ENCODE assay signal across 6 cellular contexts in genomic region chr2:176136375-176137248, GRCh38. TPM values are rescaled to one million over a fixed set of nuclear protein-coding genes. Genes with fewer than 3 reads are reported as not detected.
DNase-seq lines count a peak whose midpoint lies in the region; ATAC-seq and TF ChIP-seq lines count a peak whose summit lies in the region.

No MANE protein-coding gene starts in this region.

- H3K36me3 ChIP-seq in Caco-2 (ENCODE audit: control insufficient read depth, insufficient read depth, low read length) = no peaks in the 10 kb centered on the region
- H3K36me3 ChIP-seq in SK-N-SH (replicated peaks in 1 of 2; ENCODE audit: control insufficient read depth in 1 of 2, insufficient read depth in 2 of 2, low read length in 1 of 2) = no peaks in the 10 kb centered on the region
- H3K36me3 ChIP-seq in mucosa of rectum (ENCODE audit: control insufficient read depth in 2 of 2, insufficient read depth in 2 of 2, low read length in 2 of 2) = no peaks in the 10 kb centered on the region

- no peak for ATAC-seq in HG03520 (IDR thresholded peaks at IDR 0.05; ENCODE audit: unreplicated experiment)

- H3K4me2 ChIP-seq in SK-N-SH = peak overlapping the region; percentile 96

- peak overlapping the region; percentile 94 for H3K9ac ChIP-seq in SK-N-SH
- H3K9ac ChIP-seq in mucosa of rectum (ENCODE audit: low read depth in 1 of 2, low read length in 2 of 2) = peak overlapping the region; percentile 64 to 75

- intact Hi-C loops in Caco-2 (cut with micrococcal nuclease; ENCODE audit: unreplicated experiment) = loop anchor here (5.0 kb wide), 1 partner anchor 51 kb away; the partner anchor contains the start of gene HOXD1

- H3K4me1 Mint-ChIP-seq in Caco-2 (ENCODE audit: low read depth, unreplicated experiment) = peaks cover 13% of the 10 kb centered on the region

- H3K9me3 Mint-ChIP-seq in Caco-2 (ENCODE audit: unreplicated experiment) = no peaks in the 10 kb centered on the region

- 10% methylated on average over 20 of the region's 71 CpGs for WGBS in SK-N-SH (ENCODE audit: low lambda C conversion rate)

- peaks cover 49% of the 10 kb centered on the region for H3K27me3 Mint-ChIP-seq in Caco-2 (ENCODE audit: insufficient read depth, unreplicated experiment)

- no peak overlapping the region for H3K27ac Mint-ChIP-seq in Caco-2 (ENCODE audit: unreplicated experiment)

- H3K4me1 ChIP-seq in Caco-2 (peaks cover 14% of the 10 kb centered on the region; the same call in 1 of the 2 replicates), SK-N-SH (ENCODE audit: control insufficient read depth in 1 of 2, insufficient read depth in 2 of 2, low read depth in 1 of 2, low read length in 1 of 2) (peaks cover 33 to 59% of the 10 kb centered on the region in 2 experiments), mucosa of rectum (ENCODE audit: control insufficient read depth in 2 of 2, insufficient read depth in 2 of 2, low read length in 2 of 2) (peaks cover 17 to 18% of the 10 kb centered on the region in 2 donors)

- DNase-seq in Caco-2 = peak; percentile 52 to 53
- peak; percentile 75 for DNase-seq in SK-N-SH
- no peak for DNase-seq in NCI-H128 (lab: John Stamatoyannopoulos, UW; ENCODE audit: unreplicated experiment)
- no peak for DNase-seq in stimulated activated CD4-positive, alpha-beta T cell treated with anti-CD3 and anti-CD28 coated beads, Interleukin-4, amount 100 ng/mL, for 24 hours

- no peak for TF ChIP-seq EP300 in SK-N-SH (IDR thresholded peaks at IDR 0.05; ENCODE audit: borderline replicate concordance in 1 of 2, low read depth in 1 of 2, low read length in 1 of 2)

- peaks cover 47% of the 10 kb centered on the region for H3K79me2 ChIP-seq in SK-N-SH (ENCODE audit: insufficient read depth)

- no peaks in the 10 kb centered on the region for H3K9me2 ChIP-seq in SK-N-SH

- BruUV-seq in Caco-2 (replicated peaks; lab: Mats Ljungman, UMichigan) = no TSS peak

- peak overlapping the region; percentile 52 for H3K4me3 ChIP-seq in Caco-2 (ENCODE audit: low read depth, low read length)
- H3K4me3 ChIP-seq in SK-N-SH (ENCODE audit: low read depth in 2 of 2, low read length in 1 of 2) = peak overlapping the region; percentile 83 to 86
- H3K4me3 ChIP-seq in mucosa of rectum (ENCODE audit: low read length in 2 of 2) = peak overlapping the region; percentile 76 to 82

- CTCF ChIA-PET in Caco-2 (lab: Charles Lee) = interaction anchor here (0.5 to 1.0 kb wide), 2 partner anchors 9 to 318 kb away, joined by 3 to 5 read pairs; no protein-coding TSS in a partner anchor
- CTCF ChIA-PET in SK-N-SH (lab: Yijun Ruan, JAX) = interaction anchor here (0.9 to 26.1 kb wide), 11 partner anchors 12 to 1012 kb away, joined by 3 to 1047 read pairs (median 8); partner anchors contain the start of gene HOXD9

- H3K9me3 ChIP-seq in Caco-2 (no peaks in the 10 kb centered on the region), SK-N-SH (no peaks in the 10 kb centered on the region), mucosa of rectum (ENCODE audit: control insufficient read depth in 2 of 2, low read length in 2 of 2) (no peaks in the 10 kb centered on the region)

- peak overlapping the region; percentile 61 for H2AFZ ChIP-seq in SK-N-SH (ENCODE audit: low read depth)

- peaks cover 33% of the 10 kb centered on the region for H3F3A ChIP-seq in SK-N-SH (replicated peaks; ENCODE audit: insufficient read depth)

- H3K27me3 ChIP-seq in Caco-2 (replicated peaks; ENCODE audit: control insufficient read depth, insufficient read depth, low read length) (peaks cover 4% of the 10 kb centered on the region), SK-N-SH (ENCODE audit: insufficient read depth) (no peaks in the 10 kb centered on the region), mucosa of rectum (ENCODE audit: control insufficient read depth in 2 of 2, insufficient read depth in 2 of 2, low read length in 2 of 2) (peaks cover 9 to 17% of the 10 kb centered on the region in 2 donors)

- POLR2A ChIA-PET in Caco-2 (lab: Charles Lee) = no interaction called here
- POLR2A ChIA-PET in SK-N-SH (lab: Yijun Ruan, JAX) = interaction anchor here (0.5 to 2.6 kb wide), 15 partner anchors 9 to 620 kb away, joined by 3 to 16 read pairs (median 5); partner anchors contain the start of genes HOXD3 and HOXD9

- TF ChIP-seq CTCF in Caco-2 (IDR thresholded peaks at IDR 0.05; ENCODE audit: insufficient read depth in 1 of 2, low read depth in 1 of 2, low read length in 1 of 2, severe bottlenecking in 1 of 2, unreplicated experiment in 1 of 2) (no peak), SK-N-SH (IDR thresholded peaks at IDR 0.05) (peak; percentile 12; the same call in 1 of the 2 replicates)

- H3K4me3 Mint-ChIP-seq in Caco-2 (ENCODE audit: unreplicated experiment) = peak overlapping the region; percentile 76

- TF ChIP-seq RAD21 in SK-N-SH (IDR thresholded peaks at IDR 0.05; ENCODE audit: low read length) = no peak

- H3K27ac ChIP-seq in SK-N-SH (ENCODE audit: low read depth in 2 of 2, low read length in 1 of 2) (peak overlapping the region; percentile 63 to 92), mucosa of rectum (ENCODE audit: low read depth in 2 of 2, low read length in 2 of 2) (peak overlapping the region; percentile 77 to 83)

- H3K36me3 Mint-ChIP-seq in Caco-2 (ENCODE audit: insufficient read depth, unreplicated experiment) = no peaks in the 10 kb centered on the region

- H4K20me1 ChIP-seq in SK-N-SH (ENCODE audit: insufficient read depth) = no peaks in the 10 kb centered on the region

TF ChIP-seq in SK-N-SH, 30 proteins besides CTCF, POLR2A, EP300 and RAD21:
- TF ChIP-seq YY1 (IDR thresholded peaks at IDR 0.05; ENCODE audit: low read depth) = peak; percentile 83
- TF ChIP-seq NRF1 (IDR thresholded peaks at IDR 0.05; ENCODE audit: low read depth, low read length) = no peak
- no peak for TF ChIP-seq MXI1 (IDR thresholded peaks at IDR 0.05; ENCODE audit: low read depth, low read length)
- TF ChIP-seq POLR2AphosphoS5 (IDR thresholded peaks at IDR 0.05; ENCODE audit: low read depth, low read length) = peak; percentile 22; the same call in 1 of the 2 replicates
- peak; percentile 76; the same call in 1 of the 2 replicates for TF ChIP-seq USF1 (IDR thresholded peaks at IDR 0.05; ENCODE audit: borderline replicate concordance, low read depth)
- TF ChIP-seq NFIC (IDR thresholded peaks at IDR 0.05; ENCODE audit: borderline replicate concordance) = no peak
- TF ChIP-seq TAF1 (IDR thresholded peaks at IDR 0.05; ENCODE audit: borderline replicate concordance, low read depth, low read length) = no peak
- no peak for TF ChIP-seq FOSL2 (IDR thresholded peaks at IDR 0.05; ENCODE audit: borderline replicate concordance, low read depth)
- no peak for TF ChIP-seq CHD2 (IDR thresholded peaks at IDR 0.05; ENCODE audit: low read length, partially characterized antibody)
- no peak for TF ChIP-seq EZH2phosphoT487 (IDR thresholded peaks at IDR 0.05; ENCODE audit: borderline replicate concordance, low read depth)
- TF ChIP-seq, protein P1, sequence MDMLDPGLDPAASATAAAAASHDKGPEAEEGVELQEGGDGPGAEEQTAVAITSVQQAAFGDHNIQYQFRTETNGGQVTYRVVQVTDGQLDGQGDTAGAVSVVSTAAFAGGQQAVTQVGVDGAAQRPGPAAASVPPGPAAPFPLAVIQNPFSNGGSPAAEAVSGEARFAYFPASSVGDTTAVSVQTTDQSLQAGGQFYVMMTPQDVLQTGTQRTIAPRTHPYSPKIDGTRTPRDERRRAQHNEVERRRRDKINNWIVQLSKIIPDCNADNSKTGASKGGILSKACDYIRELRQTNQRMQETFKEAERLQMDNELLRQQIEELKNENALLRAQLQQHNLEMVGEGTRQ (IDR thresholded peaks at IDR 0.05; ENCODE audit: borderline replicate concordance, low read depth, low read length) = 0 out of 2 replicates have a peak, but pooled peaks have one; percentile 30
TF ChIP-seq in SK-N-SH: peak in this region for 4.

RNA-seq across cellular contexts. Expression of gene HOXD8, which starts 7.1 kb away (rescaled TPM):
- not detected in 2 replicates for total RNA-seq in Caco-2 (2022)
- 6.4 and 8.2 TPM in 2 replicates for polyA plus RNA-seq in SK-N-SH (2012; rRNA removed)
- polyA plus RNA-seq in SK-N-SH (2012; cell fraction: cytosol; rRNA removed) = 9.8 and 10.2 TPM in 2 replicates
- polyA plus RNA-seq in SK-N-SH (2012; cell fraction: nucleus; rRNA removed) = 3.2 and 5.0 TPM in 2 replicates

RNA-seq across cellular contexts. Expression of gene HOXD9, which starts 14.1 kb away (rescaled TPM):
- total RNA-seq in Caco-2 (2022) = not detected in 2 replicates
- polyA plus RNA-seq in SK-N-SH (2012; rRNA removed) = 3.6 and 4.8 TPM in 2 replicates
- 4.2 and 5.0 TPM in 2 replicates for polyA plus RNA-seq in SK-N-SH (2012; cell fraction: cytosol; rRNA removed)
- polyA plus RNA-seq in SK-N-SH (2012; cell fraction: nucleus; rRNA removed) = 4.3 and 6.4 TPM in 2 replicates

RNA-seq across cellular contexts. Expression of gene HOXD4, which starts 14.7 kb away (rescaled TPM):
- total RNA-seq in Caco-2 (2022) = 1.00 and 1.2 TPM in 2 replicates
- 1.0 and 1.6 TPM in 2 replicates for polyA plus RNA-seq in SK-N-SH (2012; rRNA removed)
- 0.24 and 0.43 TPM in 2 replicates for polyA plus RNA-seq in SK-N-SH (2012; cell fraction: cytosol; rRNA removed)
- 11.1 and 13.3 TPM in 2 replicates for polyA plus RNA-seq in SK-N-SH (2012; cell fraction: nucleus; rRNA removed)

RNA-seq across cellular contexts. Expression of gene HOXD10, which starts 20.0 kb away (rescaled TPM):
- total RNA-seq in Caco-2 (2022) = not detected in 2 replicates
- 0.03 and 0.10 TPM in 2 replicates for polyA plus RNA-seq in SK-N-SH (2012; rRNA removed)
- 0.04 TPM in 2 replicates for polyA plus RNA-seq in SK-N-SH (2012; cell fraction: cytosol; rRNA removed)
- polyA plus RNA-seq in SK-N-SH (2012; cell fraction: nucleus; rRNA removed) = 0.06 TPM in 1 of 2 replicates, not detected in the other

RNA-seq across cellular contexts. Expression of gene HOXD3, which starts 20.5 kb away (rescaled TPM):
- total RNA-seq in Caco-2 (2022) = 1.2 and 1.5 TPM in 2 replicates
- polyA plus RNA-seq in SK-N-SH (2012; rRNA removed) = 0.80 and 0.81 TPM in 2 replicates
- 0.62 and 0.88 TPM in 2 replicates for polyA plus RNA-seq in SK-N-SH (2012; cell fraction: cytosol; rRNA removed)
- polyA plus RNA-seq in SK-N-SH (2012; cell fraction: nucleus; rRNA removed) = 1.4 and 3.9 TPM in 2 replicates

Comparison
In these comparisons a context has a peak if more than half of its experiments do, and no peak if none do; other contexts are left out.
1. DNase-seq: peak in Caco-2 (2 of 2) and SK-N-SH (single experiment); none in NCI-H128 (single experiment) and stimulated activated CD4-positive, alpha-beta T cell treated with anti-CD3 and anti-CD28 coated beads, Interleukin-4, amount 100 ng/mL, for 24 hours (single experiment).
2. Peak in every context shown above with its lines, with median percentiles within 50 percentile points of each other: H3K4me3 ChIP-seq.